ENCODE assay signal across 18 cellular contexts in the genomic region with DNA sequence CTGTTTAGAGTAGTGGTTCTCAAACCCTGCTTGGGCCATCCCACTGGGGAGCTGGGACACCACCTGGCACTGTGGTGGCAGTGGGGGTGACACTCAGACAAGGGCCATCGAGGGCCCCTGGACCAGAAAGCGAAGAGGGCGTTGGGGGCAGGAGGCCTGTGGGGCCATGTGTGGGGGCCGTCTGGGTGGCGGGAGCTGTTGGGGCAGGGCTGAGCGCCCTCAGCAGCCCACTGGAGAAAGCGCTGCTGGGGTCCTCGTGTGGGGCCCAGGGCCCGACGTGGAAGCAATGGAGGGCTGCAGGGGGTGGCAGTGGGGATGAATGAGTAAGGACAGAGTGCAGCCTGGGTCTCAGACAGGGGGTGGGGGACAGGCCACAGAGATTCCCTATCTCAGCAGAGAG. TPM values are rescaled to one million over a fixed set of nuclear protein-coding genes. Genes with fewer than 3 reads are reported as not detected.
A peak's percentile ranks its signal among the peaks of the same experiment; 100 is the strongest.
DNase-seq lines count a peak whose midpoint lies in the region; ATAC-seq, FAIRE-seq and TF ChIP-seq lines count a peak whose summit lies in the region.
"Had no signal": no experiment of that assay in that cellular context is flagged by ENCODE, and none has a peak within 500 bp of the region (broad histone marks: within the 10 kb centered on the region; RNA-seq: fewer than 3 reads in every experiment).

No MANE protein-coding gene starts in this region.

- H3K27ac ChIP-seq in right atrium auricular region (peak overlapping the region; percentile 58 to 81), astrocyte (ENCODE audit: low read depth, low read length) (no peak overlapping the region), psoas muscle (peak overlapping the region; percentile 23)
- H3K27ac ChIP-seq: Peyer's patch had no signal

- H3K4me2 ChIP-seq in astrocyte (ENCODE audit: low read length) = no peak overlapping the region

- ATAC-seq in psoas muscle (no peak), GM19351 (IDR thresholded peaks at IDR 0.05; ENCODE audit: unreplicated experiment) (no peak)
- no peak for ATAC-seq in stimulated activated naive CD8-positive, alpha-beta T cell treated with anti-CD3 and anti-CD28 coated beads, Interleukin-15, amount 100 ng/mL, for 72 hours
- ATAC-seq: HepG2 had no signal

- H3K9me3 ChIP-seq in right atrium auricular region (no peaks in the 10 kb centered on the region), astrocyte (ENCODE audit: insufficient read depth, low read depth, low read length) (no peaks in the 10 kb centered on the region), psoas muscle (no peaks in the 10 kb centered on the region)
- H3K9me3 ChIP-seq: Peyer's patch had no signal

- H3K27me3 ChIP-seq in right atrium auricular region (no peaks in the 10 kb centered on the region), astrocyte (ENCODE audit: insufficient read depth, low read length) (no peaks in the 10 kb centered on the region), psoas muscle (ENCODE audit: insufficient read depth in 3 of 3, low read length in 2 of 3) (no peaks in the 10 kb centered on the region)
- H3K27me3 ChIP-seq: Peyer's patch had no signal

- WGBS in psoas muscle, 3 donors = 88 to 94% (median 90%) methylated on average over 10 of the region's 10 CpGs

- H3K4me1 Mint-ChIP-seq in astrocyte (ENCODE audit: low read depth, unreplicated experiment) = peaks cover 4% of the 10 kb centered on the region
- no peaks in the 10 kb centered on the region for H3K4me1 Mint-ChIP-seq in stimulated activated naive CD8-positive, alpha-beta T cell treated with anti-CD3 and anti-CD28 coated beads, Interleukin-15, amount 100 ng/mL, for 72 hours

- H3K9me3 Mint-ChIP-seq in astrocyte (ENCODE audit: unreplicated experiment) = no peaks in the 10 kb centered on the region
- H3K9me3 Mint-ChIP-seq in stimulated activated naive CD8-positive, alpha-beta T cell treated with anti-CD3 and anti-CD28 coated beads, Interleukin-15, amount 100 ng/mL, for 72 hours = no peaks in the 10 kb centered on the region
- H3K9me3 Mint-ChIP-seq: CD14-positive monocyte had no signal

- no peak for DNase-seq in right atrium auricular region (ENCODE audit: low spot score)
- DNase-seq in cardiac septum (ENCODE audit: low spot score) = no peak
- DNase-seq in astrocyte (ENCODE audit: low read depth) = no peak
- DNase-seq in psoas muscle = no peak
- DNase-seq in stimulated activated naive CD8-positive, alpha-beta T cell treated with anti-CD3 and anti-CD28 coated beads, Interleukin-15, amount 100 ng/mL, for 72 hours = no peak
- DNase-seq in SK-N-DZ (ENCODE audit: low spot score) = no peak
- DNase-seq: ACHN, DMS79, GOT3, KBM-7, NCI-H1694 treated with DMSO at 0.1 percent for 48 hours, Right ventricle myocardium superior had no signal

- FAIRE-seq in astrocyte (lab: Jason Lieb, UNC) = no peak
- FAIRE-seq: GM12892, GM18507, HepG2 had no signal

- H3K4me3 ChIP-seq in right atrium auricular region (no peak overlapping the region), astrocyte (ENCODE audit: insufficient read depth, low read depth, low read length) (no peak overlapping the region), psoas muscle (no peak overlapping the region)
- H3K4me3 ChIP-seq: Peyer's patch had no signal

- H3K79me2 ChIP-seq in astrocyte (ENCODE audit: insufficient read depth, low read length) = no peaks in the 10 kb centered on the region

- peaks cover 7% of the 10 kb centered on the region for H3K36me3 Mint-ChIP-seq in astrocyte (ENCODE audit: low read depth, unreplicated experiment)

- TF ChIP-seq CTCF in right atrium auricular region (IDR thresholded peaks at IDR 0.05) = no peak
- no peak for TF ChIP-seq CTCF in astrocyte (IDR thresholded peaks at IDR 0.05; ENCODE audit: insufficient read depth, low read depth, low read length)
- no peak for TF ChIP-seq CTCF in psoas muscle (IDR thresholded peaks at IDR 0.05)

- peaks cover 1 to 43% of the 10 kb centered on the region in 2 donors for H3K4me1 ChIP-seq in right atrium auricular region
- peaks cover 11% of the 10 kb centered on the region for H3K4me1 ChIP-seq in astrocyte (ENCODE audit: insufficient read depth, low read length)
- peaks cover 29% of the 10 kb centered on the region for H3K4me1 ChIP-seq in psoas muscle

- peaks cover 30% of the 10 kb centered on the region for H4K20me1 ChIP-seq in astrocyte (ENCODE audit: insufficient read depth, low read length)

- no peak overlapping the region for H3K4me3 Mint-ChIP-seq in astrocyte (ENCODE audit: unreplicated experiment)
- H3K4me3 Mint-ChIP-seq in stimulated activated naive CD8-positive, alpha-beta T cell treated with anti-CD3 and anti-CD28 coated beads, Interleukin-15, amount 100 ng/mL, for 72 hours = no peak overlapping the region
- H3K4me3 Mint-ChIP-seq: CD14-positive monocyte had no signal

- H2AFZ ChIP-seq in astrocyte (ENCODE audit: low read depth, low read length) = no peak overlapping the region

- no peak overlapping the region for H3K9ac ChIP-seq in astrocyte (ENCODE audit: low read length)

- no peaks in the 10 kb centered on the region for H3K27me3 Mint-ChIP-seq in astrocyte (ENCODE audit: low read depth, unreplicated experiment)
- H3K27me3 Mint-ChIP-seq in stimulated activated naive CD8-positive, alpha-beta T cell treated with anti-CD3 and anti-CD28 coated beads, Interleukin-15, amount 100 ng/mL, for 72 hours = no peaks in the 10 kb centered on the region

- H3K27ac Mint-ChIP-seq in astrocyte (ENCODE audit: unreplicated experiment) = peak overlapping the region; percentile 81
- no peak overlapping the region for H3K27ac Mint-ChIP-seq in stimulated activated naive CD8-positive, alpha-beta T cell treated with anti-CD3 and anti-CD28 coated beads, Interleukin-15, amount 100 ng/mL, for 72 hours

- H3K36me3 ChIP-seq in right atrium auricular region (peaks cover 37% of the 10 kb centered on the region), astrocyte (ENCODE audit: insufficient read depth, low read length) (no peaks in the 10 kb centered on the region), psoas muscle (ENCODE audit: insufficient read depth in 1 of 2, low read depth in 1 of 2) (peaks cover 0 to 33% of the 10 kb centered on the region in 2 donors)

- intact Hi-C loops in cardiac septum (cut with DNase I) (no loop called here), psoas muscle (cut with DNase I) (no loop called here)

RNA-seq across cellular contexts. Expression of gene ADSS1, which starts 5.9 kb away (rescaled TPM):
- 100 to 1,000 TPM; 113 to 158 TPM for total RNA-seq in right atrium auricular region
- total RNA-seq in cardiac septum = 114 TPM
- 4.4 and 5.8 TPM in 2 replicates for total RNA-seq in astrocyte
- 100 to 1,000 TPM; 201 to 359 (median 278) TPM for total RNA-seq in psoas muscle
- 100 to 1,000 TPM; 187 to 394 (median 300) TPM for polyA plus RNA-seq in psoas muscle
- polyA plus RNA-seq in SK-N-DZ (2014; cell fraction: cytosol; rRNA removed) = 0.26 and 0.58 TPM in 2 replicates
- polyA plus RNA-seq in SK-N-DZ (2014; cell fraction: nucleus; rRNA removed) = 1.4 and 2.1 TPM in 2 replicates

RNA-seq across cellular contexts. Expression of gene INF2, which starts 28.7 kb away (rescaled TPM):
- total RNA-seq in right atrium auricular region = 10 to 100 TPM; 21.9 to 43.5 TPM
- 41.2 TPM for total RNA-seq in cardiac septum
- 111 and 126 TPM in 2 replicates for total RNA-seq in astrocyte
- total RNA-seq in psoas muscle = 10 to 100 TPM; 16.4 to 26.3 (median 23.4) TPM
- 10 to 100 TPM; 12.0 to 29.1 (median 12.8) TPM for polyA plus RNA-seq in psoas muscle
- polyA plus RNA-seq in SK-N-DZ (2014; cell fraction: cytosol; rRNA removed) = 12.4 and 17.6 TPM in 2 replicates
- 28.3 and 37.7 TPM in 2 replicates for polyA plus RNA-seq in SK-N-DZ (2014; cell fraction: nucleus; rRNA removed)

RNA-seq across cellular contexts. Expression of gene SIVA1, which starts 34.8 kb away (rescaled TPM):
- total RNA-seq in right atrium auricular region (100 to 1,000 TPM; 137 to 238 TPM), cardiac septum (50.9 TPM), astrocyte (46.4 and 51.0 TPM in 2 replicates), psoas muscle (100 to 1,000 TPM in 1 of 4 donors, 10 to 100 TPM in 3; 55.8 to 105 (median 84.5) TPM)
- polyA plus RNA-seq in psoas muscle = 100 to 1,000 TPM; 147 to 233 (median 233) TPM
- polyA plus RNA-seq in SK-N-DZ (2014; cell fraction: cytosol; rRNA removed) = 289 and 437 TPM in 2 replicates
- 345 and 429 TPM in 2 replicates for polyA plus RNA-seq in SK-N-DZ (2014; cell fraction: nucleus; rRNA removed)

Comparison
In these comparisons a context has a peak if more than half of its experiments do, and no peak if none do; other contexts are left out.
1. RNA of gene ADSS1, which starts 5.9 kb away (total RNA-seq): 201 to 359 TPM in psoas muscle, 113 to 158 TPM in right atrium auricular region and 114 TPM in cardiac septum (single experiment); 4.4 to 5.8 TPM in astrocyte; every median in the first group is over 10 times any median in the second.